21 cellular contexts compared by ENCODE assay signal in the genomic region with DNA sequence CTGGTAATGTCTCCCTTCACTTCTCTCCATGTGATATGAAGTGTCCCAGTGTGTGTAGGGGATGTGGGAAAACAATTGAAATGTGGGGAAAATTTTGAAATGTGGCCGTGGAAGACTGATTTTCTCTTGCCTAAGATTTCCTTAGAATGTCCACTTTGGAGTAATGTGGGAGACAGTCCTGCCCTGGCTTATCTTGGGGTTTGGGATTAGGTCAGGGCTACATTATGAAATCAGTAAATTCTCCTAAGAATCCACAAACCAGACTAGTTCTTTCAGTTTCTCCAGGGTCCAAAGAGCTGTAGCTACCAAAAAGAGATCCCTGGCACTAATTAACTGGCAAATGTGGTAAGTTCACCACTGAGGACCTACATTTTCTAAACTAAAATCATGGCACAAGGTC. TPM values are rescaled to one million over a fixed set of nuclear protein-coding genes. Genes with fewer than 3 reads are reported as not detected.
A peak's percentile ranks its signal among the peaks of the same experiment; 100 is the strongest.
DNase-seq lines count a peak whose midpoint lies in the region; ATAC-seq and TF ChIP-seq lines count a peak whose summit lies in the region.
"Had no signal": no experiment of that assay in that cellular context is flagged by ENCODE, and none has a peak within 500 bp of the region (broad histone marks: within the 10 kb centered on the region; RNA-seq: fewer than 3 reads in every experiment).

No MANE protein-coding gene starts in this region.

- intact Hi-C loops in sciatic nerve (cut with DNase I) = no loop called here

- DNase-seq in amniotic epithelial cell (ENCODE audit: low read depth) = peak; percentile 93
- peak; percentile 52 for DNase-seq in fibroblast of villous mesenchyme (ENCODE audit: low read depth)
- DNase-seq in renal cortical epithelial cell (ENCODE audit: low read depth) = peak; percentile 41
- no peak for DNase-seq in NCI-H187 (lab: John Stamatoyannopoulos, UW)
- no peak for DNase-seq in sciatic nerve (ENCODE audit: low spot score)
- DNase-seq: 8988T; ACHN; BE2C; C1 segment of cervical spinal cord; CD4-positive, alpha-beta memory T cell; CD4-positive, CD25-positive, alpha-beta regulatory T cell; CD8-positive, alpha-beta memory T cell; COR-L47; DMS 273 treated with DMSO at 0.1 percent for 48 hours; DMS153; DMS53; DMS79; GF-D8 had no signal

- no peak overlapping the region for H3K4me3 ChIP-seq in fibroblast of villous mesenchyme (ENCODE audit: low read depth, low read length)
- H3K4me3 ChIP-seq: BLaER1 had no signal

- no peak for TF ChIP-seq CTCF in fibroblast of villous mesenchyme (IDR thresholded peaks at IDR 0.05; ENCODE audit: insufficient read depth, low read depth, low read length)

- ATAC-seq in GM21723 (IDR thresholded peaks at IDR 0.05; ENCODE audit: unreplicated experiment) = no peak
- no peak for ATAC-seq in sciatic nerve

RNA-seq across cellular contexts. Expression of gene YPEL4, which starts 22.8 kb away (rescaled TPM):
- 0.43 and 0.64 TPM in 2 replicates for total RNA-seq in fibroblast of villous mesenchyme
- 0.35 TPM in 1 of 2 replicates, not detected in the other for total RNA-seq in renal cortical epithelial cell
- total RNA-seq in sciatic nerve = 2.1 TPM
- total RNA-seq: A673 had no signal

RNA-seq across cellular contexts. Expression of gene SERPING1, which starts 29.4 kb away (rescaled TPM):
- total RNA-seq in fibroblast of villous mesenchyme (10.8 and 21.9 TPM in 2 replicates), renal cortical epithelial cell (4.2 and 61.4 TPM in 2 replicates), sciatic nerve (701 TPM)
- total RNA-seq: CD4-positive, alpha-beta memory T cell; CD8-positive, alpha-beta memory T cell had no signal

RNA-seq across cellular contexts. Expression of gene CLP1, which starts 30.7 kb away (rescaled TPM):
- total RNA-seq in fibroblast of villous mesenchyme = 16.4 and 19.0 TPM in 2 replicates
- total RNA-seq in renal cortical epithelial cell = 20.3 and 34.6 TPM in 2 replicates
- 11.9 TPM for total RNA-seq in sciatic nerve

RNA-seq across cellular contexts. Expression of gene ZDHHC5, which starts 41.0 kb away (rescaled TPM):
- total RNA-seq in fibroblast of villous mesenchyme (39.0 and 59.6 TPM in 2 replicates), renal cortical epithelial cell (45.1 and 79.9 TPM in 2 replicates), sciatic nerve (45.4 TPM)

RNA-seq across cellular contexts. Expression of gene UBE2L6, which starts 59.4 kb away (rescaled TPM):
- total RNA-seq in fibroblast of villous mesenchyme (60.9 and 73.0 TPM in 2 replicates), renal cortical epithelial cell (24.7 and 38.3 TPM in 2 replicates), sciatic nerve (53.5 TPM)

Comparison
In these comparisons a context has a peak if more than half of its experiments do, and no peak if none do; other contexts are left out.
1. DNase-seq: peak in amniotic epithelial cell (single experiment), fibroblast of villous mesenchyme (single experiment) and renal cortical epithelial cell (single experiment); none in NCI-H187 (0 of 2) and sciatic nerve (single experiment).
2. RNA of gene SERPING1, which starts 29.4 kb away (total RNA-seq): 701 TPM in sciatic nerve (single experiment); 4.2 to 61.4 TPM in renal cortical epithelial cell and 10.8 to 21.9 TPM in fibroblast of villous mesenchyme; every median in the first group is over 10 times any median in the second.